In genomic region chr6:33249732-33250625, GRCh38 we compare ENCODE assay signal across 8 cellular contexts. TPM values are rescaled to one million over a fixed set of nuclear protein-coding genes. Genes with fewer than 3 reads are reported as not detected.
DNase-seq lines count a peak whose midpoint lies in the region; ATAC-seq, FAIRE-seq and TF ChIP-seq lines count a peak whose summit lies in the region.

No MANE protein-coding gene starts in this region.

- no peak for TF ChIP-seq POLR2A in H1 (IDR thresholded peaks at IDR 0.05; ENCODE audit: control extremely low read depth in 1 of 2, low read depth in 2 of 2, low read length in 2 of 2)

- no peak overlapping the region for H2AK5ac ChIP-seq in H1 (ENCODE audit: low read depth, low read length)

- H3K9ac ChIP-seq in H1 (replicated peaks in 1 of 4; ENCODE audit: extremely low read depth in 1 of 4, low read depth in 3 of 4, low read length in 3 of 4) (peak overlapping the region; percentile 40 to 72 (median 57)), mucosa of stomach (ENCODE audit: low read length) (peak overlapping the region; percentile 92)

- POLR2A ChIA-PET in H1 (lab: Charles Lee; ENCODE audit: partially characterized antibody) = interaction anchor here (0.9 to 3.0 kb wide), 20 partner anchors 9 to 282 kb away, joined by 3 to 26 read pairs (median 4); partner anchors contain the start of genes B3GALT4, RING1, RPS18 and VPS52

- peak overlapping the region; percentile 63 to 98 for H3K4me2 ChIP-seq in H1 (ENCODE audit: insufficient read depth in 1 of 2, low read depth in 2 of 2, low read length in 2 of 2)

- H3K56ac ChIP-seq in H1 (replicated peaks; ENCODE audit: insufficient read length, low read depth, low read length) = no peak overlapping the region

- H3K4me3 ChIP-seq in cardiac muscle cell = peak overlapping the region; percentile 45
- H3K4me3 ChIP-seq in RWPE2 (ENCODE audit: severe bottlenecking) = peak overlapping the region; percentile 38
- peak overlapping the region; percentile 33 to 73 (median 70) for H3K4me3 ChIP-seq in H1 (ENCODE audit: extremely low read depth in 1 of 4, insufficient read depth in 2 of 4, low read depth in 3 of 4, low read length in 4 of 4)
- peak overlapping the region; percentile 38 for H3K4me3 ChIP-seq in mucosa of stomach (ENCODE audit: low read length)

- no peak overlapping the region for H2BK12ac ChIP-seq in H1 (ENCODE audit: low read depth, low read length)

- no peak overlapping the region for H2BK20ac ChIP-seq in H1 (ENCODE audit: low read length)

- no peaks in the 10 kb centered on the region for H4K20me1 ChIP-seq in H1 (replicated peaks in 1 of 2; ENCODE audit: control insufficient read depth in 1 of 2, insufficient read depth in 2 of 2, low read length in 2 of 2)

- TF ChIP-seq RAD21 in H1 (IDR thresholded peaks at IDR 0.05 in 1 of 2, conservative IDR thresholded peaks at IDR 0.05 in 1 of 2; ENCODE audit: low read depth in 2 of 2, low read length in 2 of 2) = no peak

- H3K36me3 ChIP-seq in cardiac muscle cell (no peaks in the 10 kb centered on the region), RWPE2 (ENCODE audit: low read depth) (peaks cover 18% of the 10 kb centered on the region), H1 (ENCODE audit: control insufficient read depth in 2 of 4, insufficient read depth in 4 of 4, low read length in 3 of 4) (peaks cover 0 to 2% (median 0%) of the 10 kb centered on the region in 4 experiments; a peak in 1 of 8 replicates), mucosa of stomach (ENCODE audit: control insufficient read depth, insufficient read depth, low read length) (no peaks in the 10 kb centered on the region)

- H3K27ac ChIP-seq in cardiac muscle cell (peak overlapping the region; percentile 77), RWPE2 (ENCODE audit: poor library complexity, severe bottlenecking) (peak overlapping the region; percentile 83), H1 (ENCODE audit: low read depth, low read length) (peak overlapping the region; percentile 44; the same call in 1 of the 2 replicates)

- H3K9me3 ChIP-seq in cardiac muscle cell (ENCODE audit: low read depth) = no peaks in the 10 kb centered on the region
- no peaks in the 10 kb centered on the region for H3K9me3 ChIP-seq in RWPE2 (ENCODE audit: severe bottlenecking)
- no peaks in the 10 kb centered on the region for H3K9me3 ChIP-seq in H1 (ENCODE audit: insufficient read depth in 2 of 2, low read depth in 1 of 2, low read length in 1 of 2)
- no peaks in the 10 kb centered on the region for H3K9me3 ChIP-seq in mucosa of stomach (ENCODE audit: control insufficient read depth, low read length)

- DNase-seq in cardiac muscle cell (ENCODE audit: low read depth in 1 of 2, low spot score in 1 of 2) (peak in 1 of 2 donors; percentile 69), cardiac septum (ENCODE audit: low spot score) (no peak), RWPE2 (ENCODE audit: low spot score) (peak; percentile 28), H1 (ENCODE audit: low read depth in 1 of 2, low spot score in 2 of 2) (no peak), Ammon's horn (ENCODE audit: low spot score) (no peak), NAMALWA (ENCODE audit: low spot score) (no peak)

- H2BK5ac ChIP-seq in H1 (ENCODE audit: low read depth, low read length) = peak overlapping the region; percentile 5; the same call in 1 of the 2 replicates

- peaks cover 9% of the 10 kb centered on the region; the same call in 1 of the 2 replicates for H3K23me2 ChIP-seq in H1 (ENCODE audit: low read depth, low read length)

- no peak overlapping the region for H3K18ac ChIP-seq in H1 (ENCODE audit: extremely low read depth, low read length)

- H3K23ac ChIP-seq in H1 (ENCODE audit: insufficient read length) = no peak overlapping the region

- no peak overlapping the region for H3K4ac ChIP-seq in H1 (replicated peaks; ENCODE audit: insufficient read length, low read depth, low read length)

- TF ChIP-seq EP300 in H1 (IDR thresholded peaks at IDR 0.05; ENCODE audit: borderline replicate concordance in 1 of 2, low read depth in 2 of 2, low read length in 2 of 2) = no peak

- FAIRE-seq in H1 (lab: Jason Lieb, UNC) = no peak

- intact Hi-C loops in cardiac septum (cut with DNase I) = loop anchor here (1.0 to 5.0 kb wide), 6 partner anchors 37 to 233 kb away; partner anchors contain the start of genes HSD17B8, RGL2, RXRB and SLC39A7

- TF ChIP-seq CTCF in cardiac muscle cell (IDR thresholded peaks at IDR 0.05; ENCODE audit: low read depth, low read length) = no peak
- TF ChIP-seq CTCF in RWPE2 (IDR thresholded peaks at IDR 0.05; ENCODE audit: poor library complexity, severe bottlenecking) = no peak
- TF ChIP-seq CTCF in H1 (IDR thresholded peaks at IDR 0.05; ENCODE audit: control extremely low read depth in 1 of 3, insufficient read depth in 1 of 3, low read depth in 1 of 3, low read length in 3 of 3) = no peak

- peaks cover 5% of the 10 kb centered on the region for H3K27me3 ChIP-seq in cardiac muscle cell
- no peaks in the 10 kb centered on the region for H3K27me3 ChIP-seq in RWPE2 (ENCODE audit: insufficient read depth, poor library complexity, severe bottlenecking)
- peaks cover 0 to 21% (median 11%) of the 10 kb centered on the region in 4 experiments; a peak in 6 of 7 replicates for H3K27me3 ChIP-seq in H1 (replicated peaks in 1 of 4; ENCODE audit: control insufficient read depth in 3 of 4, extremely low read depth in 1 of 4, insufficient read depth in 3 of 4, low read length in 3 of 4)
- H3K27me3 ChIP-seq in mucosa of stomach (ENCODE audit: control insufficient read depth, insufficient read depth, low read length) = no peaks in the 10 kb centered on the region

- 0 out of 2 replicates have a peak overlapping the region, but pooled peaks have one; percentile 77 for H2AFZ ChIP-seq in H1 (ENCODE audit: low read length)

- WGBS in H1 (ENCODE audit: extremely low coverage in 1 of 2, insufficient coverage in 1 of 2, insufficient read length in 1 of 2, insufficient replicate concordance in 2 of 2, low coverage in 1 of 2, low lambda C conversion rate in 2 of 2, missing lambda C conversion rate in 1 of 2), 2 experiments = 33% methylated on average over 15 of the region's 15 CpGs; no CpG with 5 or more reads in 1 of the 2 experiments

- no peak overlapping the region for H2BK120ac ChIP-seq in H1 (replicated peaks; ENCODE audit: low read depth, low read length)

- ATAC-seq in RWPE2 (ENCODE audit: low read depth) = peak; percentile 24
- no peak for ATAC-seq in HG03469 (IDR thresholded peaks at IDR 0.05; ENCODE audit: unreplicated experiment)

- CTCF ChIA-PET in H1 (lab: Charles Lee; ENCODE audit: partially characterized antibody) = interaction anchor here (0.7 to 7.9 kb wide), 17 partner anchors 10 to 249 kb away, joined by 3 to 107 read pairs (median 8); partner anchors contain the start of genes B3GALT4, HSD17B8 and RING1

- H4K8ac ChIP-seq in H1 (ENCODE audit: extremely low read depth, insufficient read depth, low read length) = no peak overlapping the region

- H3K14ac ChIP-seq in H1 (ENCODE audit: insufficient read length) = no peak overlapping the region

- no peak overlapping the region for H2BK15ac ChIP-seq in H1 (ENCODE audit: low read length)

- H3K4me1 ChIP-seq in cardiac muscle cell (ENCODE audit: low read depth) (no peaks in the 10 kb centered on the region), RWPE2 (ENCODE audit: insufficient read depth, poor library complexity, severe bottlenecking) (peaks cover 14% of the 10 kb centered on the region), H1 (replicated peaks in 1 of 4; ENCODE audit: control insufficient read depth in 3 of 4, insufficient read depth in 4 of 4, low read length in 3 of 4) (peaks cover 0 to 10% (median 7%) of the 10 kb centered on the region in 4 experiments; a peak in 4 of 7 replicates), mucosa of stomach (ENCODE audit: control insufficient read depth, insufficient read depth, low read length) (peaks cover 25% of the 10 kb centered on the region)

- H3K79me2 ChIP-seq in H1 (ENCODE audit: control insufficient read depth in 1 of 2, insufficient read depth in 2 of 2, low read length in 2 of 2) = no peaks in the 10 kb centered on the region

- H4K5ac ChIP-seq in H1 (ENCODE audit: insufficient read length, low read depth, low read length) = no peak overlapping the region

- H3K79me1 ChIP-seq in H1 (ENCODE audit: low read depth, low read length) = no peaks in the 10 kb centered on the region

- H4K91ac ChIP-seq in H1 (replicated peaks; ENCODE audit: insufficient read length, low read length) = no peak overlapping the region

RNA-seq across cellular contexts. Expression of gene VPS52, which starts 21.7 kb away (rescaled TPM):
- total RNA-seq in cardiac muscle cell = 34.4 and 37.1 TPM in 2 replicates
- 55.2 and 64.8 TPM in 2 replicates for polyA plus RNA-seq in cardiac muscle cell
- 32.5 TPM for total RNA-seq in cardiac septum
- 35.0 and 36.5 TPM in 2 replicates for total RNA-seq in H1 (2021; fragmentation: NEBNext Ultra II Directional; extraction: Animal tissue kit (Norgen Biotek cat#: 25700))
- polyA plus RNA-seq in H1 (2011; rRNA removed) = 86.3 and 89.7 TPM in 2 replicates
- 59.2 TPM for polyA plus RNA-seq in H1 (2011; cell fraction: cytosol; rRNA removed)
- 180 TPM for polyA plus RNA-seq in H1 (2011; cell fraction: nucleus; rRNA removed)
- polyA plus RNA-seq in H1 (2012, experiment 1 of 2) = 37.9 to 44.1 TPM (median 43.2 TPM) in 4 replicates
- 35.8 TPM for polyA plus RNA-seq in H1 (2012, experiment 2 of 2)
- polyA plus RNA-seq in H1 (2013, experiment 1 of 2) = 41.3 TPM
- 37.9 TPM for polyA plus RNA-seq in H1 (2013, experiment 2 of 2)
- 97.9 and 120 TPM in 2 replicates for polyA minus RNA-seq in H1 (2011; rRNA and poly(A)+ RNA removed)
- 33.8 TPM for polyA minus RNA-seq in H1 (2011; cell fraction: cytosol; rRNA and poly(A)+ RNA removed)
- 77.5 TPM for polyA minus RNA-seq in H1 (2011; cell fraction: nucleus; rRNA and poly(A)+ RNA removed)

RNA-seq across cellular contexts. Expression of gene RPS18, which starts 21.9 kb away (rescaled TPM):
- total RNA-seq in cardiac muscle cell (2,022 and 2,161 TPM in 2 replicates), cardiac septum (753 TPM)
- polyA plus RNA-seq in cardiac muscle cell (1,298 and 1,698 TPM in 2 replicates), H1 (2011; rRNA removed) (4,466 and 7,099 TPM in 2 replicates)
- total RNA-seq in H1 (2021; fragmentation: NEBNext Ultra II Directional; extraction: Animal tissue kit (Norgen Biotek cat#: 25700)) = 2,791 and 2,796 TPM in 2 replicates
- 7,733 TPM for polyA plus RNA-seq in H1 (2011; cell fraction: cytosol; rRNA removed)
- 3,457 TPM for polyA plus RNA-seq in H1 (2011; cell fraction: nucleus; rRNA removed)
- 3,300 to 7,487 TPM (median 6,391 TPM) in 4 replicates for polyA plus RNA-seq in H1 (2012, experiment 1 of 2)
- polyA plus RNA-seq in H1 (2012, experiment 2 of 2) = 4,408 TPM
- polyA plus RNA-seq in H1 (2013, experiment 1 of 2) = 7,766 TPM
- polyA plus RNA-seq in H1 (2013, experiment 2 of 2) = 7,882 TPM
- 2,102 and 2,497 TPM in 2 replicates for polyA minus RNA-seq in H1 (2011; rRNA and poly(A)+ RNA removed)
- polyA minus RNA-seq in H1 (2011; cell fraction: cytosol; rRNA and poly(A)+ RNA removed) = 906 TPM
- polyA minus RNA-seq in H1 (2011; cell fraction: nucleus; rRNA and poly(A)+ RNA removed) = 873 TPM

RNA-seq across cellular contexts. Expression of gene B3GALT4, which starts 26.9 kb away (rescaled TPM):
- 11.7 and 15.5 TPM in 2 replicates for total RNA-seq in cardiac muscle cell
- 11.0 and 15.8 TPM in 2 replicates for polyA plus RNA-seq in cardiac muscle cell
- total RNA-seq in cardiac septum = 9.3 TPM
- 3.0 and 4.2 TPM in 2 replicates for total RNA-seq in H1 (2021; fragmentation: NEBNext Ultra II Directional; extraction: Animal tissue kit (Norgen Biotek cat#: 25700))
- 2.2 and 3.2 TPM in 2 replicates for polyA plus RNA-seq in H1 (2011; rRNA removed)
- 2.2 TPM for polyA plus RNA-seq in H1 (2011; cell fraction: cytosol; rRNA removed)
- polyA plus RNA-seq in H1 (2011; cell fraction: nucleus; rRNA removed) = 3.3 TPM
- 1.9 to 2.4 TPM (median 2.1 TPM) in 4 replicates for polyA plus RNA-seq in H1 (2012, experiment 1 of 2)
- polyA plus RNA-seq in H1 (2012, experiment 2 of 2) = 1.9 TPM
- polyA plus RNA-seq in H1 (2013, experiment 1 of 2) = 1.8 TPM
- polyA plus RNA-seq in H1 (2013, experiment 2 of 2) = 1.6 TPM
- 2.4 and 2.7 TPM in 2 replicates for polyA minus RNA-seq in H1 (2011; rRNA and poly(A)+ RNA removed)
- 3.4 TPM for polyA minus RNA-seq in H1 (2011; cell fraction: cytosol; rRNA and poly(A)+ RNA removed)
- polyA minus RNA-seq in H1 (2011; cell fraction: nucleus; rRNA and poly(A)+ RNA removed) = 13.2 TPM

RNA-seq across cellular contexts. Expression of gene WDR46, which starts 39.1 kb away (rescaled TPM):
- total RNA-seq in cardiac muscle cell (34.8 and 58.9 TPM in 2 replicates), cardiac septum (18.8 TPM)
- polyA plus RNA-seq in cardiac muscle cell (46.3 and 70.4 TPM in 2 replicates), H1 (2011; rRNA removed) (69.7 and 71.3 TPM in 2 replicates)
- 91.0 and 99.4 TPM in 2 replicates for total RNA-seq in H1 (2021; fragmentation: NEBNext Ultra II Directional; extraction: Animal tissue kit (Norgen Biotek cat#: 25700))
- polyA plus RNA-seq in H1 (2011; cell fraction: cytosol; rRNA removed) = 78.1 TPM
- polyA plus RNA-seq in H1 (2011; cell fraction: nucleus; rRNA removed) = 118 TPM
- 79.6 to 117 TPM (median 101 TPM) in 4 replicates for polyA plus RNA-seq in H1 (2012, experiment 1 of 2)
- 79.5 TPM for polyA plus RNA-seq in H1 (2012, experiment 2 of 2)
- 99.8 TPM for polyA plus RNA-seq in H1 (2013, experiment 1 of 2)
- polyA plus RNA-seq in H1 (2013, experiment 2 of 2) = 97.1 TPM
- 102 and 111 TPM in 2 replicates for polyA minus RNA-seq in H1 (2011; rRNA and poly(A)+ RNA removed)
- polyA minus RNA-seq in H1 (2011; cell fraction: cytosol; rRNA and poly(A)+ RNA removed) = 82.9 TPM
- polyA minus RNA-seq in H1 (2011; cell fraction: nucleus; rRNA and poly(A)+ RNA removed) = 56.9 TPM

RNA-seq across cellular contexts. Expression of gene PFDN6, which starts 39.4 kb away (rescaled TPM):
- total RNA-seq in cardiac muscle cell (72.8 and 95.3 TPM in 2 replicates), cardiac septum (35.1 TPM)
- polyA plus RNA-seq in cardiac muscle cell (34.2 and 35.1 TPM in 2 replicates), H1 (2011; rRNA removed) (32.0 and 33.5 TPM in 2 replicates)
- total RNA-seq in H1 (2021; fragmentation: NEBNext Ultra II Directional; extraction: Animal tissue kit (Norgen Biotek cat#: 25700)) = 93.3 and 95.7 TPM in 2 replicates
- 71.5 TPM for polyA plus RNA-seq in H1 (2011; cell fraction: cytosol; rRNA removed)
- 51.7 TPM for polyA plus RNA-seq in H1 (2011; cell fraction: nucleus; rRNA removed)
- 122 to 163 TPM (median 157 TPM) in 4 replicates for polyA plus RNA-seq in H1 (2012, experiment 1 of 2)
- polyA plus RNA-seq in H1 (2012, experiment 2 of 2) = 109 TPM
- 69.3 TPM for polyA plus RNA-seq in H1 (2013, experiment 1 of 2)
- 75.8 TPM for polyA plus RNA-seq in H1 (2013, experiment 2 of 2)
- 16.3 and 18.6 TPM in 2 replicates for polyA minus RNA-seq in H1 (2011; rRNA and poly(A)+ RNA removed)
- polyA minus RNA-seq in H1 (2011; cell fraction: cytosol; rRNA and poly(A)+ RNA removed) = 22.9 TPM
- 23.2 TPM for polyA minus RNA-seq in H1 (2011; cell fraction: nucleus; rRNA and poly(A)+ RNA removed)
